1 cellular context compared by ENCODE assay signal in the genomic region with DNA sequence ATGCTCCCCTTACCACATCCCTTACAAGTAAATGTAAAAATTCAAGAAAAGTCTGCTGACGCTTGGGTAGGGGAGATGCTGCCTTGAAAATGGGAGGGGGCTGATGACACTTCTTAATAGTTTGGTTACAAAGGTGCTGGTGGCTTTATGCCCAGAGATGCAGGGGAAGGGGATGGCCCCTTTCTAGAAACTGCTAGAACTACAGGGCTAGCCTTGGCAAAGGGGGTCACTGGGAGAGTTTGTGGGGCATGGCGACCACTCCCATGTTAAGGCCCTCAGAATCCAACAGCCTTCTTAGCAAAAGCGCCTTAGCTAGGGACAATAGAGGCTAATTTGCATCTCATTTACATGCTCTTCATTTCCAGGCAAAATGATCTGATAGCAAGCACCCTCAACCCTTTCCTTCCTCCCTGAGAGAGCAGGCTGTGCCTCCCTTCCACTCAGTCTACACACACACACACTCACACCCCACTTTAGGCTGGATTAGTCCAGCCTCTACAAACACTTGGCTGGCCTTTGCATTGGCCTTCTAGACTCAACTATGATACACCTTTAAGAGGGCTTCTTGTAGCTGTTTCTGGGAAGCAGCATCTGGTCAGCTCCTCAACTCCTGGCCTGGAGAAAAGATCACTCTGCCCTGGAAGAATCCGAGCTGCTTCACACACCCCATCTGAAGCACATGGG.
TF ChIP-seq lines count a peak whose summit lies in the region.

No MANE protein-coding gene starts in this region.

TF ChIP-seq in K562, 482 proteins besides CTCF, POLR2A, EP300 and RAD21:
- TF ChIP-seq POLR2B (IDR thresholded peaks at IDR 0.05; ENCODE audit: low read depth, partially characterized antibody), result no peak
- TF ChIP-seq, protein P1, sequence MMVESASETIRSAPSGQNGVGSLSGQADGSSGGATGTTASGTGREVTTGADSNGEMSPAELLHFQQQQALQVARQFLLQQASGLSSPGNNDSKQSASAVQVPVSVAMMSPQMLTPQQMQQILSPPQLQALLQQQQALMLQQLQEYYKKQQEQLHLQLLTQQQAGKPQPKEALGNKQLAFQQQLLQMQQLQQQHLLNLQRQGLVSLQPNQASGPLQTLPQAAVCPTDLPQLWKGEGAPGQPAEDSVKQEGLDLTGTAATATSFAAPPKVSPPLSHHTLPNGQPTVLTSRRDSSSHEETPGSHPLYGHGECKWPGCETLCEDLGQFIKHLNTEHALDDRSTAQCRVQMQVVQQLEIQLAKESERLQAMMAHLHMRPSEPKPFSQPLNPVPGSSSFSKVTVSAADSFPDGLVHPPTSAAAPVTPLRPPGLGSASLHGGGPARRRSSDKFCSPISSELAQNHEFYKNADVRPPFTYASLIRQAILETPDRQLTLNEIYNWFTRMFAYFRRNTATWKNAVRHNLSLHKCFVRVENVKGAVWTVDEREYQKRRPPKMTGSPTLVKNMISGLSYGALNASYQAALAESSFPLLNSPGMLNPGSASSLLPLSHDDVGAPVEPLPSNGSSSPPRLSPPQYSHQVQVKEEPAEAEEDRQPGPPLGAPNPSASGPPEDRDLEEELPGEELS (CRISPR knock-in tag; IDR thresholded peaks at IDR 0.05; ENCODE audit: borderline replicate concordance), result no peak
- peak; percentile 75 for TF ChIP-seq EHMT2 (IDR thresholded peaks at IDR 0.05)
- TF ChIP-seq, protein P2, sequence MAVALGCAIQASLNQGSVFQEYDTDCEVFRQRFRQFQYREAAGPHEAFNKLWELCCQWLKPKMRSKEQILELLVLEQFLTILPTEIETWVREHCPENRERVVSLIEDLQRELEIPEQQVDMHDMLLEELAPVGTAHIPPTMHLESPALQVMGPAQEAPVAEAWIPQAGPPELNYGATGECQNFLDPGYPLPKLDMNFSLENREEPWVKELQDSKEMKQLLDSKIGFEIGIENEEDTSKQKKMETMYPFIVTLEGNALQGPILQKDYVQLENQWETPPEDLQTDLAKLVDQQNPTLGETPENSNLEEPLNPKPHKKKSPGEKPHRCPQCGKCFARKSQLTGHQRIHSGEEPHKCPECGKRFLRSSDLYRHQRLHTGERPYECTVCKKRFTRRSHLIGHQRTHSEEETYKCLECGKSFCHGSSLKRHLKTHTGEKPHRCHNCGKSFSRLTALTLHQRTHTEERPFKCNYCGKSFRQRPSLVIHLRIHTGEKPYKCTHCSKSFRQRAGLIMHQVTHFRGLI (CRISPR knock-in tag; IDR thresholded peaks at IDR 0.05), result peak; percentile 60; the same call in 1 of the 2 replicates
- TF ChIP-seq ZNF263 (CRISPR knock-in tag; IDR thresholded peaks at IDR 0.05; ENCODE audit: borderline replicate concordance), result peak; percentile 63; the same call in 1 of the 2 replicates
- TF ChIP-seq SRF (CRISPR knock-in tag; IDR thresholded peaks at IDR 0.05), result peak in 1 of 2 experiments; percentile 61; a peak in 1 of 4 replicates
- TF ChIP-seq SMAD2 (IDR thresholded peaks at IDR 0.05; ENCODE audit: low read depth, low read length), result no peak
- TF ChIP-seq HNRNPLL (IDR thresholded peaks at IDR 0.05; ENCODE audit: low read depth, low read length, poor library complexity, severe bottlenecking), result no peak
- TF ChIP-seq, protein P3, sequence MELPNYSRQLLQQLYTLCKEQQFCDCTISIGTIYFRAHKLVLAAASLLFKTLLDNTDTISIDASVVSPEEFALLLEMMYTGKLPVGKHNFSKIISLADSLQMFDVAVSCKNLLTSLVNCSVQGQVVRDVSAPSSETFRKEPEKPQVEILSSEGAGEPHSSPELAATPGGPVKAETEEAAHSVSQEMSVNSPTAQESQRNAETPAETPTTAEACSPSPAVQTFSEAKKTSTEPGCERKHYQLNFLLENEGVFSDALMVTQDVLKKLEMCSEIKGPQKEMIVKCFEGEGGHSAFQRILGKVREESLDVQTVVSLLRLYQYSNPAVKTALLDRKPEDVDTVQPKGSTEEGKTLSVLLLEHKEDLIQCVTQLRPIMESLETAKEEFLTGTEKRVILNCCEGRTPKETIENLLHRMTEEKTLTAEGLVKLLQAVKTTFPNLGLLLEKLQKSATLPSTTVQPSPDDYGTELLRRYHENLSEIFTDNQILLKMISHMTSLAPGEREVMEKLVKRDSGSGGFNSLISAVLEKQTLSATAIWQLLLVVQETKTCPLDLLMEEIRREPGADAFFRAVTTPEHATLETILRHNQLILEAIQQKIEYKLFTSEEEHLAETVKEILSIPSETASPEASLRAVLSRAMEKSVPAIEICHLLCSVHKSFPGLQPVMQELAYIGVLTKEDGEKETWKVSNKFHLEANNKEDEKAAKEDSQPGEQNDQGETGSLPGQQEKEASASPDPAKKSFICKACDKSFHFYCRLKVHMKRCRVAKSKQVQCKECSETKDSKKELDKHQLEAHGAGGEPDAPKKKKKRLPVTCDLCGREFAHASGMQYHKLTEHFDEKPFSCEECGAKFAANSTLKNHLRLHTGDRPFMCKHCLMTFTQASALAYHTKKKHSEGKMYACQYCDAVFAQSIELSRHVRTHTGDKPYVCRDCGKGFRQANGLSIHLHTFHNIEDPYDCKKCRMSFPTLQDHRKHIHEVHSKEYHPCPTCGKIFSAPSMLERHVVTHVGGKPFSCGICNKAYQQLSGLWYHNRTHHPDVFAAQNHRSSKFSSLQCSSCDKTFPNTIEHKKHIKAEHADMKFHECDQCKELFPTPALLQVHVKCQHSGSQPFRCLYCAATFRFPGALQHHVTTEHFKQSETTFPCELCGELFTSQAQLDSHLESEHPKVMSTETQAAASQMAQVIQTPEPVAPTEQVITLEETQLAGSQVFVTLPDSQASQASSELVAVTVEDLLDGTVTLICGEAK (IDR thresholded peaks at IDR 0.05), result no peak
- TF ChIP-seq, protein P3 (CRISPR knock-in tag; IDR thresholded peaks at IDR 0.05), result no peak
- TF ChIP-seq ZKSCAN3 (CRISPR knock-in tag; IDR thresholded peaks at IDR 0.05), result 0 out of 2 replicates have a peak, but pooled peaks have one; percentile 23
